ENCODE assay signal across 26 cellular contexts in genomic region chr16:14366974-14367707, GRCh38.
"Had no signal": no experiment of that assay in that cellular context is flagged by ENCODE, and none has a peak within 500 bp of the region (broad histone marks: within the 10 kb centered on the region; RNA-seq: fewer than 3 reads in every experiment).

No MANE protein-coding gene starts in this region.

- H3K4me1 ChIP-seq: breast epithelium, left lung had no signal

- ATAC-seq: activated CD4-positive, alpha-beta T cell treated with anti-CD3 and anti-CD28 coated beads for 36 hours; activated CD8-positive, alpha-beta memory T cell treated with anti-CD3 and anti-CD28 coated beads, Interleukin-2, amount 10 ng/mL, durations not matched to agents 7 days and 5 days; activated CD8-positive, alpha-beta T cell treated with anti-CD3 and anti-CD28 coated beads, Interleukin-2, amount 10 ng/mL, durations not matched to agents 7 days and 5 days; activated naive CD8-positive, alpha-beta T cell treated with anti-CD3 and anti-CD28 coated beads, Interleukin-2, amount 50 U/mL, for 24 hours; heart left ventricle; left lung; naive thymus-derived CD4-positive, alpha-beta T cell; right cardiac atrium; stimulated activated naive CD8-positive, alpha-beta T cell treated with anti-CD3 and anti-CD28 coated beads, Interleukin-15, Interleukin-2, amounts not matched to agents 100 U/mL and 50 U/mL, for 24 hours had no signal

- H3K36me3 Mint-ChIP-seq: activated CD8-positive, alpha-beta memory T cell treated with anti-CD3 and anti-CD28 coated beads, Interleukin-2, amount 10 ng/mL, durations not matched to agents 7 days and 5 days; activated naive CD4-positive, alpha-beta T cell treated with anti-CD3 and anti-CD28 coated beads, Interleukin-2, amount 50 U/mL, for 24 hours; naive thymus-derived CD4-positive, alpha-beta T cell; type B pancreatic cell had no signal

- H3K27me3 ChIP-seq: breast epithelium, heart left ventricle, vagina had no signal

- H3K9me3 Mint-ChIP-seq: activated naive CD4-positive, alpha-beta T cell treated with anti-CD3 and anti-CD28 coated beads, Interleukin-2, amount 50 U/mL, for 24 hours; activated naive CD8-positive, alpha-beta T cell treated with anti-CD3 and anti-CD28 coated beads, Interleukin-2, amount 50 U/mL, for 24 hours; activated T-helper 2 cell treated with anti-CD3 and anti-CD28 coated beads, Interferon-gamma antibody, Interleukin-2, Interleukin-4, amounts not matched to agents 10 μg/mL and 5 μg/mL and 100 μg/mL, durations not matched to agents 14 hours and 24 hours and 36 hours; naive thymus-derived CD4-positive, alpha-beta T cell; neural crest cell; T-helper 2 cell treated with Interferon-gamma antibody and Interleukin-4, amounts not matched to agents 5 μg/mL and 100 μg/mL, for 36 hours; type B pancreatic cell had no signal

- H3K4me1 Mint-ChIP-seq: activated CD4-positive, alpha-beta T cell treated with anti-CD3 and anti-CD28 coated beads for 36 hours; activated CD8-positive, alpha-beta memory T cell treated with anti-CD3 and anti-CD28 coated beads, Interleukin-2, amount 10 ng/mL, durations not matched to agents 7 days and 5 days; activated naive CD4-positive, alpha-beta T cell treated with anti-CD3 and anti-CD28 coated beads, Interleukin-2, amount 50 U/mL, for 24 hours; activated naive CD8-positive, alpha-beta T cell treated with anti-CD3 and anti-CD28 coated beads, Interleukin-2, amount 50 U/mL, for 24 hours had no signal

- DNase-seq: activated CD4-positive, alpha-beta T cell treated with anti-CD3 and anti-CD28 coated beads for 36 hours; activated CD4-positive, CD25-positive, alpha-beta regulatory T cell; activated CD8-positive, alpha-beta memory T cell treated with anti-CD3 and anti-CD28 coated beads, Interleukin-2, amount 10 ng/mL, durations not matched to agents 7 days and 5 days; activated CD8-positive, alpha-beta T cell treated with anti-CD3 and anti-CD28 coated beads, Interleukin-2, amount 10 ng/mL, durations not matched to agents 7 days and 5 days; activated naive CD8-positive, alpha-beta T cell treated with anti-CD3 and anti-CD28 coated beads, Interleukin-2, amount 50 U/mL, for 24 hours; activated T-cell treated with anti-CD3 and anti-CD28 coated beads, Interleukin-2, amount 50 U/mL, for 48 hours; central memory CD4-positive, alpha-beta T cell; foreskin fibroblast; heart left ventricle; kidney glomerular epithelial cell; naive thymus-derived CD4-positive, alpha-beta T cell; occipital lobe; stimulated activated CD4-positive, alpha-beta T cell treated with anti-CD3 and anti-CD28 coated beads, Interleukin-2, amount 100 ng/mL, for 48 hours; stimulated activated naive CD8-positive, alpha-beta T cell treated with anti-CD3 and anti-CD28 coated beads, Interleukin-15, Interleukin-2, amounts not matched to agents 100 U/mL and 50 U/mL, for 24 hours; T-helper 1 cell had no signal

- H3K9me3 ChIP-seq: breast epithelium, heart left ventricle, left lung, thoracic aorta, vagina had no signal

- H3K36me3 ChIP-seq: breast epithelium, heart left ventricle, left lung, thoracic aorta, vagina had no signal

- H3K27ac ChIP-seq: breast epithelium, heart left ventricle, left lung, thoracic aorta, vagina had no signal

- H3K4me3 Mint-ChIP-seq: activated CD4-positive, alpha-beta T cell treated with anti-CD3 and anti-CD28 coated beads for 36 hours; activated CD8-positive, alpha-beta memory T cell treated with anti-CD3 and anti-CD28 coated beads, Interleukin-2, amount 10 ng/mL, durations not matched to agents 7 days and 5 days; activated CD8-positive, alpha-beta T cell treated with anti-CD3 and anti-CD28 coated beads, Interleukin-2, amount 10 ng/mL, durations not matched to agents 7 days and 5 days; activated naive CD4-positive, alpha-beta T cell treated with anti-CD3 and anti-CD28 coated beads, Interleukin-2, amount 50 U/mL, for 24 hours; activated naive CD8-positive, alpha-beta T cell treated with anti-CD3 and anti-CD28 coated beads, Interleukin-2, amount 50 U/mL, for 24 hours; naive thymus-derived CD4-positive, alpha-beta T cell; neural crest cell; T-helper 2 cell treated with Interferon-gamma antibody and Interleukin-4, amounts not matched to agents 5 μg/mL and 100 μg/mL, for 36 hours; type B pancreatic cell had no signal

- H3K27ac Mint-ChIP-seq: activated CD4-positive, alpha-beta T cell treated with anti-CD3 and anti-CD28 coated beads for 36 hours; activated CD8-positive, alpha-beta memory T cell treated with anti-CD3 and anti-CD28 coated beads, Interleukin-2, amount 10 ng/mL, durations not matched to agents 7 days and 5 days; activated CD8-positive, alpha-beta T cell treated with anti-CD3 and anti-CD28 coated beads, Interleukin-2, amount 10 ng/mL, durations not matched to agents 7 days and 5 days; activated naive CD4-positive, alpha-beta T cell treated with anti-CD3 and anti-CD28 coated beads, Interleukin-2, amount 50 U/mL, for 24 hours; activated naive CD8-positive, alpha-beta T cell treated with anti-CD3 and anti-CD28 coated beads, Interleukin-2, amount 50 U/mL, for 24 hours; activated T-helper 2 cell treated with anti-CD3 and anti-CD28 coated beads, Interferon-gamma antibody, Interleukin-2, Interleukin-4, amounts not matched to agents 10 μg/mL and 5 μg/mL and 100 μg/mL, durations not matched to agents 14 hours and 24 hours and 36 hours; naive thymus-derived CD4-positive, alpha-beta T cell; T-helper 2 cell treated with Interferon-gamma antibody and Interleukin-4, amounts not matched to agents 5 μg/mL and 100 μg/mL, for 36 hours; type B pancreatic cell had no signal

- H3K27me3 Mint-ChIP-seq: activated CD4-positive, alpha-beta T cell treated with anti-CD3 and anti-CD28 coated beads for 36 hours; activated naive CD4-positive, alpha-beta T cell treated with anti-CD3 and anti-CD28 coated beads, Interleukin-2, amount 50 U/mL, for 24 hours; activated naive CD8-positive, alpha-beta T cell treated with anti-CD3 and anti-CD28 coated beads, Interleukin-2, amount 50 U/mL, for 24 hours; type B pancreatic cell had no signal

- H3K4me3 ChIP-seq: breast epithelium, heart left ventricle, left lung, lung, thoracic aorta, vagina had no signal
